In the genomic region with DNA sequence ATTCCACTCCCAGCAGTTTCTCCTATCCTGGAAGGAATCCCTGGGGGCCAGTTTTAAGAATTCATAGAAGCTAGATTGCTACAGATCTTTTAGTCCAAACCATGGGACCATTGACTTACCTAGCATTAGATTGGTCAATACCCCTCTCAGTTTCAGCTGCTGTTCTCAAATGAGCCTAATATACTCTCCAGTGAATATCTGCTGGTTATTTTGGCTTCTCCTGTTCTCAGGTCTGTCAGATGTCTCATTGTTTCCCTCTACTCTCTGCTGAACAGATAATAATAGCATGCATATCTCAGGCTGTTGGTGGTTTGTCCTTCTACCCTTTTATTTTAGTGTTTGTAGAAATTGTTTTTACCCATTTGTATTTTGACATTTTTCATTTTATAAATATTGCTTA, we compare ENCODE assay signal across 27 cellular contexts.
"Had no signal": no experiment of that assay in that cellular context is flagged by ENCODE, and none has a peak within 500 bp of the region (broad histone marks: within the 10 kb centered on the region; RNA-seq: fewer than 3 reads in every experiment).

No MANE protein-coding gene starts in this region.

- ATAC-seq: activated CD4-positive, CD25-positive, alpha-beta regulatory T cell treated with anti-CD3 and anti-CD28 coated beads, Interleukin-2, amount 50 U/mL, for 24 hours; lower lobe of right lung; pancreas had no signal

- H3K27ac ChIP-seq: colonic mucosa, esophagus squamous epithelium, lower lobe of right lung, neutrophil, pancreas, prostate gland, SK-N-MC, spleen, tibial nerve, VCaP had no signal

- H3K27me3 ChIP-seq: colonic mucosa, esophagus squamous epithelium, neutrophil, pancreas, tibial nerve had no signal

- H3K9me3 ChIP-seq: neutrophil, pancreas, prostate gland had no signal

- H3K4me3 ChIP-seq: colonic mucosa, esophagus squamous epithelium, lower lobe of right lung, pancreas, prostate gland, SK-N-MC, spleen, tibial nerve had no signal

- H3K36me3 ChIP-seq: colonic mucosa, esophagus squamous epithelium, lower lobe of right lung, neutrophil, pancreas, prostate gland, spleen, tibial nerve had no signal

- H3K4me1 ChIP-seq: colonic mucosa, lower lobe of right lung, pancreas, prostate gland, spleen, tibial nerve had no signal

- DNase-seq: activated CD4-positive, alpha-beta T cell treated with anti-CD3 and anti-CD28 coated beads for 48 hours; activated CD4-positive, alpha-beta T cell treated with anti-CD3 and anti-CD28 coated beads, Interleukin-2, amount 50 U/mL, for 48 hours; activated CD8-positive, alpha-beta memory T cell treated with anti-CD3 and anti-CD28 coated beads, Interleukin-2, amount 50 U/mL, for 4 hours; activated gamma-delta T cell treated with Interleukin-2 at 50 U/mL for 16 hours; activated T-cell treated with anti-CD3 and anti-CD28 coated beads, Interleukin-2, amount 50 U/mL, for 1 hour; cerebellar nuclear complex; colonic mucosa; effector CD8-positive, alpha-beta T cell; esophagus squamous epithelium; hypothalamus; immature natural killer cell; kidney; lower lobe of right lung; mesendoderm; naive B cell; nephron progenitor cell; pancreas; retina; spleen; stimulated activated naive CD4-positive, alpha-beta T cell; T-helper 9 cell had no signal
